ENCODE assay signal across 8 cellular contexts in the genomic region with DNA sequence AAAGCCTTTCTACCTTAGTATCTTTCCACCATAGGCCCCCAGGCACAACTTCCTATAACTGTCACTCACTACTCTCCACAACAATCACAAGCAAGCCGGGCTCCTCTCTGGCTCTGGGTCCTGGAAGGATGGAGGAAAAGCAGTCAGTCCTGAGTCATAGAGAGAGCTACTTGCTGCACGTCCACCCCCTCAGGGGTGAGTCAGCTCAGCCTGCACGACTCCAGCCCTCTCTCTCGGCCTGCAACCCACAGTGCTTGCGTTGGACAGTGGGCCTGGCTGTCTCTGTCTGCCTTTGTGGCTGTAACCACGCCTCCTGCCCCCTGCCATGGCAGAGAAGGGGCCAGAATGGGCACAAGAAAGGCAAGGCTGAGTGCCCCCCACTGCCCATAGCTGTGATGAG.
A peak's percentile ranks its signal among the peaks of the same experiment; 100 is the strongest.
DNase-seq lines count a peak whose midpoint lies in the region; ATAC-seq and TF ChIP-seq lines count a peak whose summit lies in the region.

No MANE protein-coding gene starts in this region.

- H3K9me3 ChIP-seq in HUES48 (ENCODE audit: control insufficient read depth, insufficient read depth, low read length), result no peaks in the 10 kb centered on the region
- no peaks in the 10 kb centered on the region for H3K9me3 ChIP-seq in right lobe of liver
- no peaks in the 10 kb centered on the region for H3K9me3 ChIP-seq in uterus

- H3K4me1 ChIP-seq in HUES48 (ENCODE audit: control insufficient read depth, insufficient read depth, low read length) (peaks cover 16% of the 10 kb centered on the region), right lobe of liver (no peaks in the 10 kb centered on the region), uterus (no peaks in the 10 kb centered on the region)

- 38% methylated on average over 4 of the region's 6 CpGs for WGBS in right lobe of liver (ENCODE audit: insufficient coverage, low coverage, low lambda C conversion rate, missing lambda C conversion rate)

- no peak overlapping the region for H3K4me3 ChIP-seq in HUES48 (ENCODE audit: low read depth, low read length)
- H3K4me3 ChIP-seq in right lobe of liver, result no peak overlapping the region
- H3K4me3 ChIP-seq in uterus, result no peak overlapping the region

- TF ChIP-seq POLR2A in right lobe of liver (IDR thresholded peaks at IDR 0.05) (no peak), uterus (IDR thresholded peaks at IDR 0.05) (no peak)

- H3K27ac ChIP-seq in HUES48 (ENCODE audit: low read depth, low read length) (peak overlapping the region; percentile 79), caudate nucleus (ENCODE audit: low read depth, low read length) (peak overlapping the region; percentile 14), right lobe of liver (peak overlapping the region in 1 of 3 donors; percentile 57), uterus (peak overlapping the region; percentile 46 to 56)

- TF ChIP-seq CTCF in right lobe of liver (IDR thresholded peaks at IDR 0.05) (no peak), uterus (IDR thresholded peaks at IDR 0.05) (no peak)

- H3K27me3 ChIP-seq in HUES48 (ENCODE audit: control insufficient read depth, insufficient read depth, low read length) (no peaks in the 10 kb centered on the region), right lobe of liver (no peaks in the 10 kb centered on the region), uterus (no peaks in the 10 kb centered on the region)

- intact Hi-C loops in right lobe of liver (cut with DNase I), result no loop called here
- intact Hi-C loops in uterus (cut with DNase I; ENCODE audit: low total_unique reads), result no loop called here

- H3K9ac ChIP-seq in HUES48 (ENCODE audit: low read depth, low read length), result no peak overlapping the region

- no peaks in the 10 kb centered on the region for H3K36me3 ChIP-seq in HUES48 (ENCODE audit: control insufficient read depth, insufficient read depth, low read length)
- no peaks in the 10 kb centered on the region for H3K36me3 ChIP-seq in right lobe of liver
- no peaks in the 10 kb centered on the region for H3K36me3 ChIP-seq in uterus

- ATAC-seq in right lobe of liver, result peak; percentile 57 to 93 (median 78)
- no peak for ATAC-seq in HG03039 (IDR thresholded peaks at IDR 0.05; ENCODE audit: unreplicated experiment)

- DNase-seq in A172 (ENCODE audit: low spot score) (peak; percentile 90), caudate nucleus (lab: John Stamatoyannopoulos, UW) (peak in 26 of 61 donors; percentile 3 to 84 (median 31)), right lobe of liver (peak in 2 of 3 donors; percentile 29 to 42), uterus (peak; percentile 64 to 70), NAMALWA (ENCODE audit: low spot score) (no peak), globus pallidus (ENCODE audit: low spot score) (no peak)

Comparison
In these comparisons a context has a peak if more than half of its experiments do, and no peak if none do; other contexts are left out.
1. DNase-seq: peak in A172 (single experiment), right lobe of liver (2 of 3) and uterus (2 of 2); none in NAMALWA (single experiment) and globus pallidus (single experiment).